1 cellular context compared by ENCODE assay signal in genomic region chr1:154327466-154328317, GRCh38.
TF ChIP-seq lines count a peak whose summit lies in the region.

No MANE protein-coding gene starts in this region.

TF ChIP-seq in IMR-90, 13 proteins besides CTCF, POLR2A, EP300 and RAD21:
- TF ChIP-seq MAFK (IDR thresholded peaks at IDR 0.05; ENCODE audit: low read depth, low read length) (no peak), NFE2L2 (IDR thresholded peaks at IDR 0.05; ENCODE audit: low read depth, low read length) (no peak), BHLHE40 (IDR thresholded peaks at IDR 0.05; ENCODE audit: low read depth, low read length) (no peak), CEBPB (IDR thresholded peaks at IDR 0.05; ENCODE audit: low read depth, low read length) (no peak), RCOR1 (IDR thresholded peaks at IDR 0.05; ENCODE audit: insufficient replicate concordance, low read length) (no peak), ELK1 (IDR thresholded peaks at IDR 0.05; ENCODE audit: borderline replicate concordance, low read depth, low read length) (no peak), USF2 (IDR thresholded peaks at IDR 0.05; ENCODE audit: low read depth, low read length) (no peak), MXI1 (IDR thresholded peaks at IDR 0.05; ENCODE audit: borderline replicate concordance, low read depth, low read length) (no peak), SMC3 (IDR thresholded peaks at IDR 0.05; ENCODE audit: low read depth, low read length) (no peak), CHD1 (IDR thresholded peaks at IDR 0.05; ENCODE audit: low read depth, low read length) (no peak), FOS (IDR thresholded peaks at IDR 0.05; ENCODE audit: low read depth, low read length) (no peak), MAZ (IDR thresholded peaks at IDR 0.05; ENCODE audit: borderline replicate concordance, low read depth, low read length) (no peak), RFX5 (IDR thresholded peaks at IDR 0.05; ENCODE audit: low read depth, low read length) (no peak)
